ENCODE assay signal across 1 cellular context in genomic region chr20:45919536-45919933, GRCh38.
TF ChIP-seq lines count a peak whose summit lies in the region.

No MANE protein-coding gene starts in this region.

TF ChIP-seq in HepG2, 621 proteins besides CTCF, POLR2A, EP300 and RAD21 (continued from another document and continues in another):
- TF ChIP-seq, protein P1, sequence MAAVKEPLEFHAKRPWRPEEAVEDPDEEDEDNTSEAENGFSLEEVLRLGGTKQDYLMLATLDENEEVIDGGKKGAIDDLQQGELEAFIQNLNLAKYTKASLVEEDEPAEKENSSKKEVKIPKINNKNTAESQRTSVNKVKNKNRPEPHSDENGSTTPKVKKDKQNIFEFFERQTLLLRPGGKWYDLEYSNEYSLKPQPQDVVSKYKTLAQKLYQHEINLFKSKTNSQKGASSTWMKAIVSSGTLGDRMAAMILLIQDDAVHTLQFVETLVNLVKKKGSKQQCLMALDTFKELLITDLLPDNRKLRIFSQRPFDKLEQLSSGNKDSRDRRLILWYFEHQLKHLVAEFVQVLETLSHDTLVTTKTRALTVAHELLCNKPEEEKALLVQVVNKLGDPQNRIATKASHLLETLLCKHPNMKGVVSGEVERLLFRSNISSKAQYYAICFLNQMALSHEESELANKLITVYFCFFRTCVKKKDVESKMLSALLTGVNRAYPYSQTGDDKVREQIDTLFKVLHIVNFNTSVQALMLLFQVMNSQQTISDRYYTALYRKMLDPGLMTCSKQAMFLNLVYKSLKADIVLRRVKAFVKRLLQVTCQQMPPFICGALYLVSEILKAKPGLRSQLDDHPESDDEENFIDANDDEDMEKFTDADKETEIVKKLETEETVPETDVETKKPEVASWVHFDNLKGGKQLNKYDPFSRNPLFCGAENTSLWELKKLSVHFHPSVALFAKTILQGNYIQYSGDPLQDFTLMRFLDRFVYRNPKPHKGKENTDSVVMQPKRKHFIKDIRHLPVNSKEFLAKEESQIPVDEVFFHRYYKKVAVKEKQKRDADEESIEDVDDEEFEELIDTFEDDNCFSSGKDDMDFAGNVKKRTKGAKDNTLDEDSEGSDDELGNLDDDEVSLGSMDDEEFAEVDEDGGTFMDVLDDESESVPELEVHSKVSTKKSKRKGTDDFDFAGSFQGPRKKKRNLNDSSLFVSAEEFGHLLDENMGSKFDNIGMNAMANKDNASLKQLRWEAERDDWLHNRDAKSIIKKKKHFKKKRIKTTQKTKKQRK (IDR thresholded peaks at IDR 0.05; ENCODE audit: low read length) = no peak
- no peak for TF ChIP-seq ZNF143 (CRISPR knock-in tag; IDR thresholded peaks at IDR 0.05)
- TF ChIP-seq ATF7 (IDR thresholded peaks at IDR 0.05) = no peak
- no peak for TF ChIP-seq ATF7 (CRISPR knock-in tag; IDR thresholded peaks at IDR 0.05)
- TF ChIP-seq ZNF446 (CRISPR knock-in tag; IDR thresholded peaks at IDR 0.05) = no peak
- TF ChIP-seq, protein P2, sequence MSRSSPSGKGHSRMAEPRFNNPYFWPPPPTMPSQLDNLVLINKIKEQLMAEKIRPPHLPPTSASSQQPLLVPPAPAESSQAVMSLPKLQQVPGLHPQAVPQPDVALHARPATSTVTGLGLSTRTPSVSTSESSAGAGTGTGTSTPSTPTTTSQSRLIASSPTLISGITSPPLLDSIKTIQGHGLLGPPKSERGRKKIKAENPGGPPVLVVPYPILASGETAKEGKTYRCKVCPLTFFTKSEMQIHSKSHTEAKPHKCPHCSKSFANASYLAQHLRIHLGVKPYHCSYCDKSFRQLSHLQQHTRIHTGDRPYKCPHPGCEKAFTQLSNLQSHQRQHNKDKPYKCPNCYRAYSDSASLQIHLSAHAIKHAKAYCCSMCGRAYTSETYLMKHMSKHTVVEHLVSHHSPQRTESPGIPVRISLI (CRISPR knock-in tag; IDR thresholded peaks at IDR 0.05; ENCODE audit: borderline replicate concordance) = no peak
- TF ChIP-seq ZFP37 (CRISPR knock-in tag; IDR thresholded peaks at IDR 0.05; ENCODE audit: borderline replicate concordance) = no peak
- TF ChIP-seq ZNF777 (CRISPR knock-in tag; IDR thresholded peaks at IDR 0.05) = no peak
- no peak for TF ChIP-seq ZBTB38 (CRISPR knock-in tag; IDR thresholded peaks at IDR 0.05)
- TF ChIP-seq FOXA1 (IDR thresholded peaks at IDR 0.05) = no peak
- peak; percentile 96 for TF ChIP-seq FOXA1 (CRISPR knock-in tag; IDR thresholded peaks at IDR 0.05)
- TF ChIP-seq SNRNP70 (IDR thresholded peaks at IDR 0.05; ENCODE audit: low read depth, low read length) = no peak
- no peak for TF ChIP-seq IRF2 (CRISPR knock-in tag; IDR thresholded peaks at IDR 0.05)
- TF ChIP-seq ZNF670 (CRISPR knock-in tag; IDR thresholded peaks at IDR 0.05; ENCODE audit: borderline replicate concordance) = no peak
- peak; percentile 97; the same call in 1 of the 2 replicates for TF ChIP-seq FOXK1 (CRISPR knock-in tag; IDR thresholded peaks at IDR 0.05; ENCODE audit: borderline replicate concordance, low read depth)
- TF ChIP-seq ZNF367 (CRISPR knock-in tag; IDR thresholded peaks at IDR 0.05; ENCODE audit: borderline replicate concordance) = no peak
- TF ChIP-seq TAF1 (CRISPR knock-in tag; IDR thresholded peaks at IDR 0.05) = 0 out of 2 replicates have a peak, but pooled peaks have one; percentile 1
- TF ChIP-seq ZNF83 (CRISPR knock-in tag; IDR thresholded peaks at IDR 0.05; ENCODE audit: borderline replicate concordance) = no peak
- no peak for TF ChIP-seq ZNF652 (CRISPR knock-in tag; IDR thresholded peaks at IDR 0.05; ENCODE audit: borderline replicate concordance, low read depth)
- no peak for TF ChIP-seq CBFB (CRISPR knock-in tag; IDR thresholded peaks at IDR 0.05)
- TF ChIP-seq GABPA (IDR thresholded peaks at IDR 0.05; ENCODE audit: low read depth, low read length) = no peak
- TF ChIP-seq GABPA (CRISPR knock-in tag; IDR thresholded peaks at IDR 0.05; ENCODE audit: low read depth) = no peak
- TF ChIP-seq EEA1 (CRISPR knock-in tag; IDR thresholded peaks at IDR 0.05; ENCODE audit: borderline replicate concordance) = no peak
- TF ChIP-seq ZNF333 (CRISPR knock-in tag; IDR thresholded peaks at IDR 0.05; ENCODE audit: borderline replicate concordance) = no peak
- no peak for TF ChIP-seq ZBTB34 (CRISPR knock-in tag; IDR thresholded peaks at IDR 0.05)
- no peak for TF ChIP-seq KLF12 (CRISPR knock-in tag; IDR thresholded peaks at IDR 0.05; ENCODE audit: borderline replicate concordance)
- TF ChIP-seq, protein P3, sequence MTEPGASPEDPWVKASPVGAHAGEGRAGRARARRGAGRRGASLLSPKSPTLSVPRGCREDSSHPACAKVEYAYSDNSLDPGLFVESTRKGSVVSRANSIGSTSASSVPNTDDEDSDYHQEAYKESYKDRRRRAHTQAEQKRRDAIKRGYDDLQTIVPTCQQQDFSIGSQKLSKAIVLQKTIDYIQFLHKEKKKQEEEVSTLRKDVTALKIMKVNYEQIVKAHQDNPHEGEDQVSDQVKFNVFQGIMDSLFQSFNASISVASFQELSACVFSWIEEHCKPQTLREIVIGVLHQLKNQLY (CRISPR knock-in tag; IDR thresholded peaks at IDR 0.05) = no peak
- TF ChIP-seq LBX2 (CRISPR knock-in tag; IDR thresholded peaks at IDR 0.05; ENCODE audit: borderline replicate concordance) = no peak
- no peak for TF ChIP-seq ZC3H13 (CRISPR knock-in tag; IDR thresholded peaks at IDR 0.05)
- no peak for TF ChIP-seq SMARCE1 (IDR thresholded peaks at IDR 0.05; ENCODE audit: borderline replicate concordance)
- no peak for TF ChIP-seq ZBTB1 (CRISPR knock-in tag; IDR thresholded peaks at IDR 0.05; ENCODE audit: borderline replicate concordance)
- TF ChIP-seq ETS1 (CRISPR knock-in tag; IDR thresholded peaks at IDR 0.05) = no peak
- TF ChIP-seq ZNF878 (CRISPR knock-in tag; IDR thresholded peaks at IDR 0.05) = no peak
- no peak for TF ChIP-seq LCORL (IDR thresholded peaks at IDR 0.05)
- peak; percentile 61 for TF ChIP-seq LCORL (CRISPR knock-in tag; IDR thresholded peaks at IDR 0.05)
- no peak for TF ChIP-seq ZNF749 (CRISPR knock-in tag; IDR thresholded peaks at IDR 0.05; ENCODE audit: borderline replicate concordance)
- no peak for TF ChIP-seq ZFP62 (CRISPR knock-in tag; IDR thresholded peaks at IDR 0.05)
- no peak for TF ChIP-seq ZNF207 (IDR thresholded peaks at IDR 0.05; ENCODE audit: borderline replicate concordance)
- TF ChIP-seq PHB2 (IDR thresholded peaks at IDR 0.05; ENCODE audit: partially characterized antibody) = no peak
- TF ChIP-seq ZNF337 (CRISPR knock-in tag; IDR thresholded peaks at IDR 0.05; ENCODE audit: borderline replicate concordance, low read depth) = no peak
- no peak for TF ChIP-seq FOXP1 (IDR thresholded peaks at IDR 0.05)
- TF ChIP-seq FOXP1 (CRISPR knock-in tag; IDR thresholded peaks at IDR 0.05) = peak; percentile 65
- TF ChIP-seq MAFG (CRISPR knock-in tag; IDR thresholded peaks at IDR 0.05) = no peak
- no peak for TF ChIP-seq THYN1 (CRISPR knock-in tag; IDR thresholded peaks at IDR 0.05; ENCODE audit: borderline replicate concordance, low read depth)
- no peak for TF ChIP-seq ZFP1 (CRISPR knock-in tag; IDR thresholded peaks at IDR 0.05)
- TF ChIP-seq NONO (IDR thresholded peaks at IDR 0.05) = no peak
- no peak for TF ChIP-seq NONO (CRISPR knock-in tag; conservative IDR thresholded peaks at IDR 0.05)
- TF ChIP-seq ZNF572 (CRISPR knock-in tag; IDR thresholded peaks at IDR 0.05) = no peak
- no peak for TF ChIP-seq ADNP (CRISPR knock-in tag; IDR thresholded peaks at IDR 0.05)
- TF ChIP-seq ZSCAN21 (CRISPR knock-in tag; IDR thresholded peaks at IDR 0.05; ENCODE audit: borderline replicate concordance) = no peak; the same call in 1 of the 2 replicates
- no peak for TF ChIP-seq CREB1 (IDR thresholded peaks at IDR 0.05)
- no peak for TF ChIP-seq CREB1 (CRISPR knock-in tag; IDR thresholded peaks at IDR 0.05)
- TF ChIP-seq ZSCAN29 (CRISPR knock-in tag; conservative IDR thresholded peaks at IDR 0.05) = no peak
- TF ChIP-seq IRF1 (CRISPR knock-in tag; IDR thresholded peaks at IDR 0.05; ENCODE audit: low read depth) = no peak
- TF ChIP-seq SIN3A (IDR thresholded peaks at IDR 0.05; ENCODE audit: borderline replicate concordance, low read depth, low read length) = no peak; the same call in 1 of the 2 replicates
- TF ChIP-seq ZNF20 (CRISPR knock-in tag; IDR thresholded peaks at IDR 0.05) = no peak
- no peak for TF ChIP-seq U2AF2 (IDR thresholded peaks at IDR 0.05; ENCODE audit: low read depth, low read length)
- peak; percentile 67; the same call in 1 of the 2 replicates for TF ChIP-seq ARID4A (CRISPR knock-in tag; IDR thresholded peaks at IDR 0.05; ENCODE audit: borderline replicate concordance)
- no peak for TF ChIP-seq ZFP36 (IDR thresholded peaks at IDR 0.05; ENCODE audit: borderline replicate concordance, low read depth, low read length, partially characterized antibody)
- no peak for TF ChIP-seq ZNF484 (CRISPR knock-in tag; IDR thresholded peaks at IDR 0.05; ENCODE audit: borderline replicate concordance, low read depth)
- TF ChIP-seq AKAP8 (CRISPR knock-in tag; IDR thresholded peaks at IDR 0.05) = no peak; the same call in 1 of the 2 replicates
- TF ChIP-seq HCFC1 (IDR thresholded peaks at IDR 0.05; ENCODE audit: low read depth, low read length) = no peak
- TF ChIP-seq CENPX (CRISPR knock-in tag; IDR thresholded peaks at IDR 0.05) = no peak
- TF ChIP-seq DRAP1 (CRISPR knock-in tag; IDR thresholded peaks at IDR 0.05) = no peak
- no peak for TF ChIP-seq SMAD1 (CRISPR knock-in tag; IDR thresholded peaks at IDR 0.05; ENCODE audit: borderline replicate concordance, low read depth)
- no peak for TF ChIP-seq ZNF230 (CRISPR knock-in tag; IDR thresholded peaks at IDR 0.05)
- no peak for TF ChIP-seq SNAI1 (CRISPR knock-in tag; IDR thresholded peaks at IDR 0.05; ENCODE audit: borderline replicate concordance)
- no peak for TF ChIP-seq KAT7 (CRISPR knock-in tag; IDR thresholded peaks at IDR 0.05; ENCODE audit: borderline replicate concordance)
- no peak for TF ChIP-seq CHD2 (IDR thresholded peaks at IDR 0.05; ENCODE audit: low read depth, low read length)
- TF ChIP-seq AHR (CRISPR knock-in tag; IDR thresholded peaks at IDR 0.05) = no peak
- no peak for TF ChIP-seq SNAPC2 (CRISPR knock-in tag; IDR thresholded peaks at IDR 0.05)
